In genomic region chr1:199723557-199723956, GRCh38 we compare ENCODE assay signal across 18 cellular contexts.
A peak's percentile ranks its signal among the peaks of the same experiment; 100 is the strongest.
DNase-seq lines count a peak whose midpoint lies in the region; ATAC-seq and TF ChIP-seq lines count a peak whose summit lies in the region.
"Had no signal": no experiment of that assay in that cellular context is flagged by ENCODE, and none has a peak within 500 bp of the region (broad histone marks: within the 10 kb centered on the region; RNA-seq: fewer than 3 reads in every experiment).

No MANE protein-coding gene starts in this region.

- H3K4me1 ChIP-seq in RWPE2 (ENCODE audit: insufficient read depth, poor library complexity, severe bottlenecking) (peaks cover 10% of the 10 kb centered on the region), smooth muscle cell (ENCODE audit: low read depth) (no peaks in the 10 kb centered on the region)
- H3K4me1 ChIP-seq: testis had no signal

- no peaks in the 10 kb centered on the region for H3K79me2 ChIP-seq in smooth muscle cell (ENCODE audit: low read depth)

- H3K4me2 ChIP-seq in smooth muscle cell = peak overlapping the region; percentile 6

- H3K36me3 ChIP-seq in RWPE2 (ENCODE audit: low read depth) (no peaks in the 10 kb centered on the region), smooth muscle cell (ENCODE audit: low read depth) (no peaks in the 10 kb centered on the region)
- H3K36me3 ChIP-seq: brain microvascular endothelial cell had no signal

- peak; percentile 68 for ATAC-seq in RWPE2 (ENCODE audit: low read depth)
- ATAC-seq: activated CD8-positive, alpha-beta memory T cell treated with anti-CD3 and anti-CD28 coated beads, Interleukin-2, amount 10 ng/mL, durations not matched to agents 7 days and 5 days; right cardiac atrium; stimulated activated effector memory CD8-positive, alpha-beta T cell treated with anti-CD3 and anti-CD28 coated beads, Interleukin-12 subunit alpha, Interleukin-12 subunit beta, amount 100 ng/mL, for 72 hours had no signal

- CTCF ChIA-PET in HEK293T (lab: Yijun Ruan, JAX) = no interaction called here

- DNase-seq in GM03348 (ENCODE audit: low spot score) (peak; percentile 69), RWPE2 (ENCODE audit: low spot score) (no peak), fibroblast of peridontal ligament (ENCODE audit: extremely low read depth) (peak; percentile 70), smooth muscle cell (lab: John Stamatoyannopoulos, UW; ENCODE audit: unreplicated experiment) (no peak), ACHN (no peak), NCI-H748 treated with DMSO at 0.1 percent for 48 hours (lab: John Stamatoyannopoulos, UW) (no peak), HEK293T (ENCODE audit: extremely low spot score) (no peak)
- DNase-seq: activated CD4-positive, alpha-beta T cell treated with anti-CD3 and anti-CD28 coated beads for 48 hours; activated CD8-positive, alpha-beta memory T cell treated with anti-CD3 and anti-CD28 coated beads, Interleukin-2, amount 10 ng/mL, durations not matched to agents 7 days and 5 days; activated naive CD8-positive, alpha-beta T cell treated with anti-CD3 and anti-CD28 coated beads for 36 hours; brain microvascular endothelial cell; DMS79; Kasumi-1; NCI-H2107; NCI-H510A treated with DMSO at 0.1 percent for 48 hours; right cardiac atrium; testis had no signal

- no peak overlapping the region for H3K9ac ChIP-seq in smooth muscle cell (ENCODE audit: low read depth)

- H2AFZ ChIP-seq in smooth muscle cell (ENCODE audit: low read depth) = no peak overlapping the region

- H3K27ac ChIP-seq in RWPE2 (ENCODE audit: poor library complexity, severe bottlenecking) = no peak overlapping the region
- no peak overlapping the region for H3K27ac ChIP-seq in smooth muscle cell (ENCODE audit: low read depth)
- H3K27ac ChIP-seq: brain microvascular endothelial cell, testis had no signal

- no peak overlapping the region for H3K4me3 ChIP-seq in RWPE2 (ENCODE audit: severe bottlenecking)
- H3K4me3 ChIP-seq in smooth muscle cell = no peak overlapping the region
- H3K4me3 ChIP-seq: testis had no signal

- H3F3A ChIP-seq in smooth muscle cell (ENCODE audit: low read depth) = no peaks in the 10 kb centered on the region

- no peaks in the 10 kb centered on the region for H3K27me3 ChIP-seq in RWPE2 (ENCODE audit: insufficient read depth, poor library complexity, severe bottlenecking)
- no peaks in the 10 kb centered on the region for H3K27me3 ChIP-seq in smooth muscle cell (ENCODE audit: low read depth)
- H3K27me3 ChIP-seq: brain microvascular endothelial cell, testis had no signal

- no peaks in the 10 kb centered on the region for H4K20me1 ChIP-seq in smooth muscle cell (ENCODE audit: low read depth)

- in situ Hi-C loops in ACHN (cut with HindIII; ENCODE audit: low pct_ligation_motif_present, low pct_unique_long_range_greater_than_20kb, low sequenced_read_pairs) = no loop called here

- POLR2A ChIA-PET in HEK293T (lab: Yijun Ruan, JAX) = no interaction called here

- no peak for TF ChIP-seq CTCF in RWPE2 (IDR thresholded peaks at IDR 0.05; ENCODE audit: poor library complexity, severe bottlenecking)
- no peak for TF ChIP-seq CTCF in smooth muscle cell (IDR thresholded peaks at IDR 0.05; ENCODE audit: borderline replicate concordance, insufficient read depth, poor library complexity, severe bottlenecking)

- WGBS in smooth muscle cell (ENCODE audit: low lambda C conversion rate) = 53% methylated on average over 2 of the region's 2 CpGs

- no peaks in the 10 kb centered on the region for H3K9me3 ChIP-seq in RWPE2 (ENCODE audit: severe bottlenecking)
- no peaks in the 10 kb centered on the region for H3K9me3 ChIP-seq in smooth muscle cell (replicated peaks; ENCODE audit: low read depth)
- H3K9me3 ChIP-seq: testis had no signal

TF ChIP-seq in HEK293T, 16 proteins besides CTCF, POLR2A, EP300 and RAD21:
- TF ChIP-seq FOXM1 (IDR thresholded peaks at IDR 0.05; ENCODE audit: borderline replicate concordance) (no peak), LEF1 (IDR thresholded peaks at IDR 0.05; ENCODE audit: borderline replicate concordance) (no peak), PKNOX1 (IDR thresholded peaks at IDR 0.05) (no peak), FOXK2 (IDR thresholded peaks at IDR 0.05) (no peak), HDGF (IDR thresholded peaks at IDR 0.05; ENCODE audit: borderline replicate concordance) (no peak), ZNF384 (IDR thresholded peaks at IDR 0.05) (no peak), TARDBP (IDR thresholded peaks at IDR 0.05) (no peak), CTBP1 (IDR thresholded peaks at IDR 0.05; ENCODE audit: borderline replicate concordance) (no peak), NFRKB (IDR thresholded peaks at IDR 0.05) (no peak), BHLHE40 (IDR thresholded peaks at IDR 0.05; ENCODE audit: borderline replicate concordance) (no peak), SUZ12 (IDR thresholded peaks at IDR 0.05) (no peak), SP1 (IDR thresholded peaks at IDR 0.05) (no peak), L3MBTL2 (conservative IDR thresholded peaks at IDR 0.05) (no peak), ARNT (IDR thresholded peaks at IDR 0.05) (no peak)

Comparison
In these comparisons a context has a peak if more than half of its experiments do, and no peak if none do; other contexts are left out.
1. DNase-seq: peak in GM03348 (single experiment) and fibroblast of peridontal ligament (single experiment); none in RWPE2 (single experiment), smooth muscle cell (single experiment), ACHN (single experiment), NCI-H748 treated with DMSO at 0.1 percent for 48 hours (single experiment) and HEK293T (single experiment).